Comparison of ENCODE assay signal across 8 cellular contexts in genomic region chr2:216696751-216697560, GRCh38. TPM values are rescaled to one million over a fixed set of nuclear protein-coding genes. Genes with fewer than 3 reads are reported as not detected.
DNase-seq lines count a peak whose midpoint lies in the region; ATAC-seq and TF ChIP-seq lines count a peak whose summit lies in the region.

No MANE protein-coding gene starts in this region.

- H3K27me3 Mint-ChIP-seq in endodermal cell (ENCODE audit: insufficient read depth), result peaks cover 53% of the 10 kb centered on the region

- H3K4me3 Mint-ChIP-seq in endodermal cell, result no peak overlapping the region

- intact Hi-C loops in psoas muscle (cut with DNase I), result loop anchor here (2.0 to 10.0 kb wide), 6 partner anchors 190 to 1015 kb away; no protein-coding TSS in a partner anchor

- DNase-seq in NCI-H2107 treated with DMSO at 0.1 percent for 48 hours (lab: John Stamatoyannopoulos, UW; ENCODE audit: unreplicated experiment) (peak; percentile 24), NCI-H2107 (lab: John Stamatoyannopoulos, UW) (no peak), NCI-H82 treated with DMSO at 0.1 percent for 48 hours (lab: John Stamatoyannopoulos, UW; ENCODE audit: unreplicated experiment) (peak; percentile 56), endodermal cell (no peak), psoas muscle (no peak), mucosa of gallbladder (ENCODE audit: low spot score) (no peak)
- DNase-seq in stimulated activated CD4-positive, alpha-beta T cell treated with anti-CD3 and anti-CD28 coated beads, Interleukin-1b, Interleukin-23, amount 100 ng/mL, for 48 hours, result no peak

- no peaks in the 10 kb centered on the region for H3K36me3 Mint-ChIP-seq in endodermal cell (ENCODE audit: low read depth)

- peaks cover 25% of the 10 kb centered on the region for H3K4me1 Mint-ChIP-seq in endodermal cell

- 70 to 100% methylated on average over 2 to 7 of the region's 7 CpGs for WGBS in endodermal cell (ENCODE audit: insufficient coverage in 1 of 2, insufficient read length in 1 of 2), 2 experiments
- 34 to 49% (median 35%) methylated on average over 7 of the region's 7 CpGs for WGBS in psoas muscle, 3 donors

- H3K36me3 ChIP-seq in endodermal cell (ENCODE audit: control insufficient read depth, insufficient read depth, low read length) (no peaks in the 10 kb centered on the region), psoas muscle (ENCODE audit: insufficient read depth in 1 of 2, low read depth in 1 of 2) (no peaks in the 10 kb centered on the region)

- no peaks in the 10 kb centered on the region for H3K4me1 ChIP-seq in endodermal cell (ENCODE audit: control insufficient read depth, insufficient read depth, low read length)
- H3K4me1 ChIP-seq in psoas muscle, result peaks cover 55% of the 10 kb centered on the region

- no peak for ATAC-seq in psoas muscle
- ATAC-seq in GM21515 (IDR thresholded peaks at IDR 0.05; ENCODE audit: unreplicated experiment), result no peak

- H3K27ac Mint-ChIP-seq in endodermal cell, result no peak overlapping the region

- TF ChIP-seq CTCF in endodermal cell (conservative IDR thresholded peaks at IDR 0.05), result peak; percentile 68
- peak; percentile 48 for TF ChIP-seq CTCF in psoas muscle (IDR thresholded peaks at IDR 0.05)

- no peaks in the 10 kb centered on the region for H3K9me3 Mint-ChIP-seq in endodermal cell

- peaks cover 33% of the 10 kb centered on the region for H3K27me3 ChIP-seq in endodermal cell (ENCODE audit: control insufficient read depth, insufficient read depth, low read length, poor library complexity, severe bottlenecking)
- H3K27me3 ChIP-seq in psoas muscle (ENCODE audit: insufficient read depth in 3 of 3, low read length in 2 of 3), result no peaks in the 10 kb centered on the region

- H3K4me3 ChIP-seq in endodermal cell (ENCODE audit: low read length), result no peak overlapping the region
- H3K4me3 ChIP-seq in psoas muscle, result no peak overlapping the region

- H3K9ac ChIP-seq in endodermal cell (ENCODE audit: extremely low read depth, low read length, poor library complexity, severe bottlenecking), result no peak overlapping the region

- no peak overlapping the region for H3K27ac ChIP-seq in endodermal cell (ENCODE audit: low read depth, low read length)
- peak overlapping the region; percentile 85 for H3K27ac ChIP-seq in psoas muscle

- H3K9me3 ChIP-seq in endodermal cell (ENCODE audit: control insufficient read depth, low read length) (no peaks in the 10 kb centered on the region), psoas muscle (no peaks in the 10 kb centered on the region)

RNA-seq across cellular contexts. Expression of gene IGFBP5, which starts 1.6 kb away (rescaled TPM):
- total RNA-seq in endodermal cell (1 to 10 TPM; 3.6 to 8.9 TPM), psoas muscle (100 to 1,000 TPM; 216 to 451 (median 286) TPM), mucosa of gallbladder (246 TPM)
- polyA plus RNA-seq in endodermal cell (2013, experiment 1 of 2), result 215 TPM
- 246 TPM for polyA plus RNA-seq in endodermal cell (2013, experiment 2 of 2)
- 100 to 1,000 TPM in 1 of 3 donors, 10 to 100 TPM in 2; 44.9 to 210 (median 56.1) TPM for polyA plus RNA-seq in psoas muscle

Comparison
In these comparisons a context has a peak if more than half of its experiments do, and no peak if none do; other contexts are left out.
1. DNase-seq: peak in NCI-H2107 treated with DMSO at 0.1 percent for 48 hours (single experiment) and NCI-H82 treated with DMSO at 0.1 percent for 48 hours (single experiment); none in NCI-H2107 (single experiment), endodermal cell (single experiment), psoas muscle (0 of 2), stimulated activated CD4-positive, alpha-beta T cell treated with anti-CD3 and anti-CD28 coated beads, Interleukin-1b, Interleukin-23, amount 100 ng/mL, for 48 hours (single experiment) and mucosa of gallbladder (single experiment).
2. RNA of gene IGFBP5, which starts 1.6 kb away (total RNA-seq): 216 to 451 TPM in psoas muscle and 246 TPM in mucosa of gallbladder (single experiment); 3.6 to 8.9 TPM in endodermal cell; every median in the first group is over 10 times any median in the second.